Comparison of ENCODE assay signal across 10 cellular contexts in genomic region chr15:80251505-80252280, GRCh38. TPM values are rescaled to one million over a fixed set of nuclear protein-coding genes. Genes with fewer than 3 reads are reported as not detected.
DNase-seq lines count a peak whose midpoint lies in the region; ATAC-seq and TF ChIP-seq lines count a peak whose summit lies in the region.
"Had no signal": no experiment of that assay in that cellular context is flagged by ENCODE, and none has a peak within 500 bp of the region (broad histone marks: within the 10 kb centered on the region; RNA-seq: fewer than 3 reads in every experiment).

Gene CTXND1, minus strand, starts transcription at chr15:80252213. Its CDS starts 50,264 bp downstream, at chr15:80201949.

- POLR2A ChIA-PET in A673 (lab: Charles Lee; ENCODE audit: low non-redundant PET): no interaction called here
- POLR2A ChIA-PET in naive thymus-derived CD8-positive, alpha-beta T cell (lab: Charles Lee): no interaction called here
- POLR2A ChIA-PET in RWPE1 (lab: Yijun Ruan, JAX; ENCODE audit: low non-redundant PET): no interaction called here

- H3K27me3 ChIP-seq in A673 (replicated peaks; ENCODE audit: insufficient read depth, low read depth, low read length, poor library complexity): peaks cover 97% of the 10 kb centered on the region
- peaks cover 5% of the 10 kb centered on the region for H3K27me3 ChIP-seq in effector memory CD4-positive, alpha-beta T cell (replicated peaks; ENCODE audit: control insufficient read depth, insufficient read depth, low read length, poor library complexity, severe bottlenecking)

- intact Hi-C loops in A673 (cut with micrococcal nuclease; ENCODE audit: unreplicated experiment): no loop called here

- peak within 1 kb of the TSS; percentile 6 for H3K4me3 ChIP-seq in A673 (ENCODE audit: low read depth, low read length, poor library complexity, severe bottlenecking)
- H3K4me3 ChIP-seq in effector memory CD4-positive, alpha-beta T cell (ENCODE audit: insufficient read depth, low read depth, low read length, poor library complexity, severe bottlenecking): no peak within 1 kb of the TSS

- TF ChIP-seq CTCF in A673 (conservative IDR thresholded peaks at IDR 0.05; ENCODE audit: low read depth, low read length) (no peak), endothelial cell (IDR thresholded peaks at IDR 0.05; ENCODE audit: unreplicated experiment) (no peak), RWPE1 (conservative IDR thresholded peaks at IDR 0.05; ENCODE audit: low read depth) (no peak)

- no peak for ATAC-seq in naive thymus-derived CD8-positive, alpha-beta T cell
- ATAC-seq in GM21526 (IDR thresholded peaks at IDR 0.05; ENCODE audit: low FRiP score, unreplicated experiment): no peak

- H3K36me3 ChIP-seq in A673 (ENCODE audit: insufficient read depth, low read length, poor library complexity, severe bottlenecking): no peaks in the 10 kb centered on the region
- H3K36me3 ChIP-seq in effector memory CD4-positive, alpha-beta T cell (ENCODE audit: control insufficient read depth, insufficient read depth, low read length): no peaks in the 10 kb centered on the region
- H3K36me3 ChIP-seq: neutrophil had no signal

- no TSS peak for BruUV-seq in A673 (replicated peaks; lab: Mats Ljungman, UMichigan)

- no peak within 1 kb of the TSS for H3K27ac Mint-ChIP-seq in endothelial cell (ENCODE audit: unreplicated experiment)
- no peak within 1 kb of the TSS for H3K27ac Mint-ChIP-seq in naive thymus-derived CD8-positive, alpha-beta T cell

- no peak for DNase-seq in A673 (ENCODE audit: low spot score)
- peak; percentile 63 for DNase-seq in HuH-7 (ENCODE audit: low spot score)
- peak; percentile 28 for DNase-seq in endothelial cell (ENCODE audit: low spot score)
- peak in 1 of 10 donors; percentile 0 for DNase-seq in naive thymus-derived CD8-positive, alpha-beta T cell
- no peak for DNase-seq in activated naive CD4-positive, alpha-beta T cell treated with anti-CD3 and anti-CD28 coated beads, Interleukin-2, amount 50 U/mL, for 16 hours
- DNase-seq in RWPE1 (ENCODE audit: low spot score): no peak
- no peak for DNase-seq in effector memory CD4-positive, alpha-beta T cell
- DNase-seq: GF-D8 had no signal

- peaks cover 9% of the 10 kb centered on the region for H3K27me3 Mint-ChIP-seq in endothelial cell (ENCODE audit: unreplicated experiment)
- H3K27me3 Mint-ChIP-seq in naive thymus-derived CD8-positive, alpha-beta T cell: peaks cover 36 to 77% (median 58%) of the 10 kb centered on the region in 5 donors

- H3K4me1 ChIP-seq in A673 (ENCODE audit: insufficient read depth, low read length, poor library complexity, severe bottlenecking): no peaks in the 10 kb centered on the region
- H3K4me1 ChIP-seq in effector memory CD4-positive, alpha-beta T cell (ENCODE audit: control insufficient read depth, insufficient read depth, low read length, poor library complexity, severe bottlenecking): no peaks in the 10 kb centered on the region

- no peaks in the 10 kb centered on the region for H3K9me3 ChIP-seq in A673 (ENCODE audit: low read depth, low read length, poor library complexity, severe bottlenecking)
- no peaks in the 10 kb centered on the region for H3K9me3 ChIP-seq in effector memory CD4-positive, alpha-beta T cell (ENCODE audit: control insufficient read depth, low read length)
- H3K9me3 ChIP-seq: neutrophil had no signal

- no peaks in the 10 kb centered on the region for H3K36me3 Mint-ChIP-seq in endothelial cell (ENCODE audit: low read depth, unreplicated experiment)
- H3K36me3 Mint-ChIP-seq in naive thymus-derived CD8-positive, alpha-beta T cell: no peaks in the 10 kb centered on the region

- H3K27ac ChIP-seq in A673 (ENCODE audit: low read depth, low read length, poor library complexity, severe bottlenecking): no peak within 1 kb of the TSS
- no peak within 1 kb of the TSS for H3K27ac ChIP-seq in RWPE1
- no peak within 1 kb of the TSS for H3K27ac ChIP-seq in effector memory CD4-positive, alpha-beta T cell (ENCODE audit: insufficient read depth, low read length, poor library complexity, severe bottlenecking)
- H3K27ac ChIP-seq: neutrophil had no signal

- no peaks in the 10 kb centered on the region for H3K9me3 Mint-ChIP-seq in endothelial cell (ENCODE audit: unreplicated experiment)
- peaks cover 0 to 4% (median 0%) of the 10 kb centered on the region in 9 donors for H3K9me3 Mint-ChIP-seq in naive thymus-derived CD8-positive, alpha-beta T cell

- H3K4me1 Mint-ChIP-seq in endothelial cell (ENCODE audit: unreplicated experiment): no peaks in the 10 kb centered on the region
- peaks cover 0 to 7% (median 4%) of the 10 kb centered on the region in 4 donors for H3K4me1 Mint-ChIP-seq in naive thymus-derived CD8-positive, alpha-beta T cell

- H3K4me3 Mint-ChIP-seq in endothelial cell (ENCODE audit: unreplicated experiment): peak within 1 kb of the TSS; percentile 82
- H3K4me3 Mint-ChIP-seq in naive thymus-derived CD8-positive, alpha-beta T cell: peak within 1 kb of the TSS; percentile 4 to 78 (median 62)

- CTCF ChIA-PET in A673 (lab: Charles Lee) (no interaction called here), RWPE1 (lab: Yijun Ruan, JAX) (no interaction called here)

RNA-seq across cellular contexts. Expression of gene CTXND1, which starts in this region (rescaled TPM):
- total RNA-seq in A673 (2021) (not detected in 2 replicates), endothelial cell (ENCODE audit: unreplicated experiment) (0.03 TPM)
- total RNA-seq in naive thymus-derived CD8-positive, alpha-beta T cell: not detected
- polyA plus RNA-seq in naive thymus-derived CD8-positive, alpha-beta T cell: not detected

Comparison
In these comparisons a context has a peak if more than half of its experiments do, and no peak if none do; other contexts are left out.
1. Peak in DNase-seq in endothelial cell; RNA of the gene not detected or under 1 TPM.